ENCODE assay signal across 1 cellular context in genomic region chr15:64549860-64550259, GRCh38.
TF ChIP-seq lines count a peak whose summit lies in the region.

No MANE protein-coding gene starts in this region.

TF ChIP-seq in WTC11, 78 proteins besides CTCF, POLR2A, EP300 and RAD21 (continued from another document):
- TF ChIP-seq AR (CRISPR knock-in tag; IDR thresholded peaks at IDR 0.05): no peak
